22 cellular contexts compared by ENCODE assay signal in genomic region chr18:8142131-8142711, GRCh38.
DNase-seq lines count a peak whose midpoint lies in the region; ATAC-seq and TF ChIP-seq lines count a peak whose summit lies in the region.
"Had no signal": no experiment of that assay in that cellular context is flagged by ENCODE, and none has a peak within 500 bp of the region (broad histone marks: within the 10 kb centered on the region; RNA-seq: fewer than 3 reads in every experiment).

No MANE protein-coding gene starts in this region.

- H3K27me3 ChIP-seq in osteoblast (ENCODE audit: insufficient read depth, low read length) = no peaks in the 10 kb centered on the region
- H3K27me3 ChIP-seq: breast epithelium had no signal

- peaks cover 31% of the 10 kb centered on the region for H3K4me1 ChIP-seq in osteoblast (ENCODE audit: insufficient read depth, low read length)
- H3K4me1 ChIP-seq in OCI-LY7 (ENCODE audit: insufficient read depth, low read length, poor library complexity, severe bottlenecking) = no peaks in the 10 kb centered on the region
- H3K4me1 ChIP-seq: breast epithelium, lower lobe of right lung had no signal

- H3K9me3 Mint-ChIP-seq in endothelial cell (ENCODE audit: unreplicated experiment) = no peaks in the 10 kb centered on the region
- peaks cover 20% of the 10 kb centered on the region for H3K9me3 Mint-ChIP-seq in activated naive CD8-positive, alpha-beta T cell treated with anti-CD3 and anti-CD28 coated beads, Interleukin-2, amount 50 U/mL, for 24 hours

- no peak overlapping the region for H3K4me3 Mint-ChIP-seq in endothelial cell (ENCODE audit: unreplicated experiment)
- H3K4me3 Mint-ChIP-seq in activated naive CD8-positive, alpha-beta T cell treated with anti-CD3 and anti-CD28 coated beads, Interleukin-2, amount 50 U/mL, for 24 hours = no peak overlapping the region
- H3K4me3 Mint-ChIP-seq: natural killer cell treated with Interleukin-12 subunit alpha and Interleukin-12 subunit beta and Interleukin-15 and Interleukin-18, amount 100 ng/mL, for 72 hours had no signal

- no TSS peak for BruUV-seq in OCI-LY7 (replicated peaks; lab: Mats Ljungman, UMichigan)

- no peak overlapping the region for H3K4me3 ChIP-seq in osteoblast (ENCODE audit: insufficient read depth, low read length)
- H3K4me3 ChIP-seq in OCI-LY7 (ENCODE audit: low read depth, low read length, poor library complexity, severe bottlenecking) = no peak overlapping the region
- H3K4me3 ChIP-seq: breast epithelium, lower lobe of right lung had no signal

- H3K79me2 ChIP-seq in osteoblast (ENCODE audit: insufficient read depth, low read length) = no peaks in the 10 kb centered on the region
- H3K79me2 ChIP-seq in OCI-LY7 (ENCODE audit: insufficient read depth, low read depth, low read length) = no peaks in the 10 kb centered on the region

- peaks cover 18% of the 10 kb centered on the region for H3K27me3 Mint-ChIP-seq in endothelial cell (ENCODE audit: unreplicated experiment)
- H3K27me3 Mint-ChIP-seq in activated naive CD8-positive, alpha-beta T cell treated with anti-CD3 and anti-CD28 coated beads, Interleukin-2, amount 50 U/mL, for 24 hours = no peaks in the 10 kb centered on the region
- H3K27me3 Mint-ChIP-seq: natural killer cell treated with Interleukin-12 subunit alpha and Interleukin-12 subunit beta and Interleukin-15 and Interleukin-18, amount 100 ng/mL, for 72 hours had no signal

- H3K4me2 ChIP-seq in osteoblast (ENCODE audit: insufficient read depth, low read length) = no peak overlapping the region
- H3K4me2 ChIP-seq in OCI-LY7 (ENCODE audit: low read length) = no peak overlapping the region

- POLR2A ChIA-PET in OCI-LY7 (lab: Charles Lee) = no interaction called here

- TF ChIP-seq CTCF in endothelial cell (IDR thresholded peaks at IDR 0.05; ENCODE audit: unreplicated experiment) (no peak), osteoblast (IDR thresholded peaks at IDR 0.05; ENCODE audit: extremely low read depth, low read depth, low read length) (no peak), OCI-LY7 (conservative IDR thresholded peaks at IDR 0.05; ENCODE audit: low read length) (no peak)

- H4K20me1 ChIP-seq in osteoblast (ENCODE audit: insufficient read depth, low read length) = no peaks in the 10 kb centered on the region
- H4K20me1 ChIP-seq in OCI-LY7 (ENCODE audit: insufficient read depth, low read length) = no peaks in the 10 kb centered on the region

- no peak for ATAC-seq in activated naive CD8-positive, alpha-beta T cell treated with anti-CD3 and anti-CD28 coated beads, Interleukin-2, amount 50 U/mL, for 24 hours
- ATAC-seq in HG03378 (IDR thresholded peaks at IDR 0.05; ENCODE audit: unreplicated experiment) = no peak
- ATAC-seq in HG03565 (IDR thresholded peaks at IDR 0.05; ENCODE audit: unreplicated experiment) = no peak
- ATAC-seq: lower lobe of right lung; natural killer cell treated with Interleukin-12 subunit alpha and Interleukin-12 subunit beta and Interleukin-15 and Interleukin-18, amount 100 ng/mL, for 72 hours had no signal

- intact Hi-C loops in OCI-LY7 (cut with micrococcal nuclease; ENCODE audit: unreplicated experiment) = no loop called here

- peak overlapping the region; percentile 82 for H3K27ac Mint-ChIP-seq in endothelial cell (ENCODE audit: unreplicated experiment)
- no peak overlapping the region for H3K27ac Mint-ChIP-seq in activated naive CD8-positive, alpha-beta T cell treated with anti-CD3 and anti-CD28 coated beads, Interleukin-2, amount 50 U/mL, for 24 hours
- H3K27ac Mint-ChIP-seq: natural killer cell treated with Interleukin-12 subunit alpha and Interleukin-12 subunit beta and Interleukin-15 and Interleukin-18, amount 100 ng/mL, for 72 hours had no signal

- peak overlapping the region; percentile 69 for H3K27ac ChIP-seq in osteoblast (ENCODE audit: low read depth, low read length)
- H3K27ac ChIP-seq in OCI-LY7 (ENCODE audit: low read depth, low read length, poor library complexity, severe bottlenecking) = no peak overlapping the region
- H3K27ac ChIP-seq: lower lobe of right lung had no signal

- no peaks in the 10 kb centered on the region for H3K36me3 ChIP-seq in osteoblast (ENCODE audit: insufficient read depth, low read length)
- no peaks in the 10 kb centered on the region for H3K36me3 ChIP-seq in OCI-LY7 (ENCODE audit: insufficient read depth, low read length)
- H3K36me3 ChIP-seq: breast epithelium had no signal

- no peaks in the 10 kb centered on the region for H3K9me2 ChIP-seq in OCI-LY7 (ENCODE audit: insufficient read depth, low read length)

- H3K9me3 ChIP-seq in osteoblast (ENCODE audit: low read depth, low read length) (no peaks in the 10 kb centered on the region), OCI-LY7 (ENCODE audit: low read length) (no peaks in the 10 kb centered on the region)

- H2AFZ ChIP-seq in osteoblast (ENCODE audit: low read length) = peak overlapping the region; percentile 52
- no peak overlapping the region for H2AFZ ChIP-seq in OCI-LY7 (ENCODE audit: low read length)

- H3K4me1 Mint-ChIP-seq in endothelial cell (ENCODE audit: unreplicated experiment) = peaks cover 35% of the 10 kb centered on the region
- no peaks in the 10 kb centered on the region for H3K4me1 Mint-ChIP-seq in activated naive CD8-positive, alpha-beta T cell treated with anti-CD3 and anti-CD28 coated beads, Interleukin-2, amount 50 U/mL, for 24 hours

- CTCF ChIA-PET in OCI-LY7 (lab: Charles Lee; ENCODE audit: unreplicated experiment) = no interaction called here

- peaks cover 60% of the 10 kb centered on the region for H3K36me3 Mint-ChIP-seq in endothelial cell (ENCODE audit: low read depth, unreplicated experiment)
- H3K36me3 Mint-ChIP-seq in activated naive CD8-positive, alpha-beta T cell treated with anti-CD3 and anti-CD28 coated beads, Interleukin-2, amount 50 U/mL, for 24 hours (ENCODE audit: low read depth) = no peaks in the 10 kb centered on the region

- DNase-seq in EH (ENCODE audit: low read depth) (peak; percentile 76), NCI-H460 (ENCODE audit: extremely low read depth, low read depth) (peak; percentile 35), endothelial cell (ENCODE audit: low spot score) (no peak), osteoblast (ENCODE audit: insufficient read length, low spot score, missing footprints) (no peak), OCI-LY7 (ENCODE audit: low spot score) (no peak)
- DNase-seq in activated naive CD8-positive, alpha-beta T cell treated with anti-CD3 and anti-CD28 coated beads, Interleukin-2, amount 50 U/mL, for 24 hours = no peak
- DNase-seq: activated CD4-positive, alpha-beta T cell treated with anti-CD3 and anti-CD28 coated beads for 48 hours; activated CD8-positive, alpha-beta memory T cell treated with anti-CD3 and anti-CD28 coated beads, Interleukin-2, amount 50 U/mL, for 48 hours; activated naive CD4-positive, alpha-beta T cell treated with Interleukin-2 at 50 U/mL for 16 hours; effector CD4-positive, alpha-beta T cell; foreskin melanocyte; Karpas-422; lower lobe of right lung; NCI-H1436; SHP77; stimulated activated CD4-positive, alpha-beta T cell treated with anti-CD3 and anti-CD28 coated beads, Interleukin-1b, Interleukin-23, amount 100 ng/mL, for 48 hours; substantia nigra; T1000 had no signal

Comparison
In these comparisons a context has a peak if more than half of its experiments do, and no peak if none do; other contexts are left out.
1. DNase-seq: peak in EH (single experiment) and NCI-H460 (single experiment); none in endothelial cell (single experiment), osteoblast (single experiment), activated naive CD8-positive, alpha-beta T cell treated with anti-CD3 and anti-CD28 coated beads, Interleukin-2, amount 50 U/mL, for 24 hours (single experiment) and OCI-LY7 (single experiment).